ENCODE assay signal across 10 cellular contexts in genomic region chr15:31332020-31332680, GRCh38. TPM values are rescaled to one million over a fixed set of nuclear protein-coding genes. Genes with fewer than 3 reads are reported as not detected.
A peak's percentile ranks its signal among the peaks of the same experiment; 100 is the strongest.
DNase-seq lines count a peak whose midpoint lies in the region; ATAC-seq and TF ChIP-seq lines count a peak whose summit lies in the region.
"Had no signal": no experiment of that assay in that cellular context is flagged by ENCODE, and none has a peak within 500 bp of the region (broad histone marks: within the 10 kb centered on the region; RNA-seq: fewer than 3 reads in every experiment).

No MANE protein-coding gene starts in this region.

- no peaks in the 10 kb centered on the region for H3K27me3 ChIP-seq in CD4-positive, alpha-beta T cell (ENCODE audit: control insufficient read depth, insufficient read depth, low read length)
- no peaks in the 10 kb centered on the region for H3K27me3 ChIP-seq in KMS-11 (ENCODE audit: insufficient read depth, low read depth)
- peaks cover 11% of the 10 kb centered on the region for H3K27me3 ChIP-seq in neural progenitor cell

- peaks cover 4% of the 10 kb centered on the region for H3F3A ChIP-seq in neural progenitor cell (ENCODE audit: low read depth)

- CTCF ChIA-PET in CD4-positive, alpha-beta T cell (lab: Charles Lee), result interaction anchor here (0.6 to 1.4 kb wide), 3 partner anchors 34 to 156 kb away, joined by 3 to 4 read pairs (median 3); no protein-coding TSS in a partner anchor

- H3K27ac ChIP-seq in CD4-positive, alpha-beta T cell (ENCODE audit: low read depth, low read length), result peak overlapping the region; percentile 37
- H3K27ac ChIP-seq in KMS-11 (no peak overlapping the region), neural progenitor cell (no peak overlapping the region)

- H3K9ac ChIP-seq in KMS-11 (no peak overlapping the region), neural progenitor cell (no peak overlapping the region)

- H3K79me2 ChIP-seq in KMS-11 (ENCODE audit: insufficient read depth, low read depth) (peaks cover 91% of the 10 kb centered on the region), neural progenitor cell (ENCODE audit: low read depth) (peaks cover 60% of the 10 kb centered on the region)

- no peak for TF ChIP-seq CTCF in CD4-positive, alpha-beta T cell (IDR thresholded peaks at IDR 0.05)
- TF ChIP-seq CTCF in KMS-11 (conservative IDR thresholded peaks at IDR 0.05; ENCODE audit: low read depth, low read length) (no peak), neural progenitor cell (IDR thresholded peaks at IDR 0.05) (no peak)

- H3K27me3 Mint-ChIP-seq in CD4-positive, alpha-beta T cell, result no peaks in the 10 kb centered on the region
- no peaks in the 10 kb centered on the region for H3K27me3 Mint-ChIP-seq in activated naive CD8-positive, alpha-beta T cell treated with anti-CD3 and anti-CD28 coated beads for 36 hours
- H3K27me3 Mint-ChIP-seq in neural progenitor cell (ENCODE audit: insufficient read depth, low read depth), result peaks cover 9% of the 10 kb centered on the region

- intact Hi-C loops in CD4-positive, alpha-beta T cell (cut with DNase I, micrococcal nuclease), result no loop called here

- H3K27ac Mint-ChIP-seq in CD4-positive, alpha-beta T cell, result peak overlapping the region; percentile 97
- peak overlapping the region; percentile 42 for H3K27ac Mint-ChIP-seq in activated naive CD8-positive, alpha-beta T cell treated with anti-CD3 and anti-CD28 coated beads for 36 hours
- no peak overlapping the region for H3K27ac Mint-ChIP-seq in neural progenitor cell

- H3K9me3 ChIP-seq in CD4-positive, alpha-beta T cell (ENCODE audit: control insufficient read depth, low read length), result no peaks in the 10 kb centered on the region
- no peaks in the 10 kb centered on the region for H3K9me3 ChIP-seq in neural progenitor cell (ENCODE audit: low read depth)

- H3K36me3 Mint-ChIP-seq in CD4-positive, alpha-beta T cell (ENCODE audit: low read depth), result peaks cover 74% of the 10 kb centered on the region
- peaks cover 22% of the 10 kb centered on the region for H3K36me3 Mint-ChIP-seq in activated naive CD8-positive, alpha-beta T cell treated with anti-CD3 and anti-CD28 coated beads for 36 hours
- H3K36me3 Mint-ChIP-seq in neural progenitor cell, result peaks cover 2% of the 10 kb centered on the region

- DNase-seq in CD4-positive, alpha-beta T cell, result no peak
- DNase-seq in activated naive CD8-positive, alpha-beta T cell treated with anti-CD3 and anti-CD28 coated beads for 36 hours, result no peak
- DNase-seq in neural progenitor cell (ENCODE audit: low spot score) (no peak), HK-2 (ENCODE audit: unreplicated experiment) (no peak), NCI-H748 (lab: John Stamatoyannopoulos, UW; ENCODE audit: unreplicated experiment) (no peak)
- DNase-seq: amniotic stem cell; stimulated activated naive CD4-positive, alpha-beta T cell treated with Interleukin-2 at 50 U/mL for 16 hours had no signal

- H4K20me1 ChIP-seq in KMS-11 (ENCODE audit: insufficient read depth) (peaks cover 66% of the 10 kb centered on the region), neural progenitor cell (ENCODE audit: low read depth) (peaks cover 84% of the 10 kb centered on the region)

- H3K4me1 ChIP-seq in KMS-11 (ENCODE audit: low read depth, poor library complexity, severe bottlenecking), result peaks cover 78% of the 10 kb centered on the region
- H3K4me1 ChIP-seq in neural progenitor cell, result peaks cover 6% of the 10 kb centered on the region

- H3K4me1 Mint-ChIP-seq in CD4-positive, alpha-beta T cell (ENCODE audit: low read depth), result peaks cover 86% of the 10 kb centered on the region
- H3K4me1 Mint-ChIP-seq in activated naive CD8-positive, alpha-beta T cell treated with anti-CD3 and anti-CD28 coated beads for 36 hours, result peaks cover 81% of the 10 kb centered on the region
- H3K4me1 Mint-ChIP-seq in neural progenitor cell, result peaks cover 43% of the 10 kb centered on the region

- H3K4me2 ChIP-seq in KMS-11 (peak overlapping the region; percentile 20; the same call in 1 of the 2 replicates), neural progenitor cell (no peak overlapping the region)

- no peaks in the 10 kb centered on the region for H3K9me3 Mint-ChIP-seq in CD4-positive, alpha-beta T cell
- H3K9me3 Mint-ChIP-seq in activated naive CD8-positive, alpha-beta T cell treated with anti-CD3 and anti-CD28 coated beads for 36 hours, result no peaks in the 10 kb centered on the region
- H3K9me3 Mint-ChIP-seq in neural progenitor cell, result no peaks in the 10 kb centered on the region

- ATAC-seq in CD4-positive, alpha-beta T cell (ENCODE audit: poor library complexity), result no peak
- ATAC-seq in HG03135 (IDR thresholded peaks at IDR 0.05; ENCODE audit: unreplicated experiment), result no peak
- ATAC-seq in HG03139 (IDR thresholded peaks at IDR 0.05; ENCODE audit: unreplicated experiment), result no peak

- H3K36me3 ChIP-seq in KMS-11 (ENCODE audit: insufficient read depth), result no peaks in the 10 kb centered on the region
- H3K36me3 ChIP-seq in neural progenitor cell, result no peaks in the 10 kb centered on the region

- H3K4me3 ChIP-seq in KMS-11 (IDR thresholded peaks at IDR 0.05; ENCODE audit: insufficient read depth, low read depth, low read length) (no peak overlapping the region), neural progenitor cell (no peak overlapping the region)

- H2AFZ ChIP-seq in KMS-11 (ENCODE audit: low read depth), result no peak overlapping the region
- H2AFZ ChIP-seq in neural progenitor cell (replicated peaks), result no peak overlapping the region

- POLR2A ChIA-PET in CD4-positive, alpha-beta T cell (lab: Charles Lee), result interaction anchor here (0.8 to 5.1 kb wide), 7 partner anchors 24 to 151 kb away, joined by 3 to 37 read pairs (median 3); no protein-coding TSS in a partner anchor

- peak overlapping the region; percentile 93 for H3K4me3 Mint-ChIP-seq in CD4-positive, alpha-beta T cell
- peak overlapping the region; percentile 2 for H3K4me3 Mint-ChIP-seq in activated naive CD8-positive, alpha-beta T cell treated with anti-CD3 and anti-CD28 coated beads for 36 hours
- H3K4me3 Mint-ChIP-seq in neural progenitor cell, result peak overlapping the region; percentile 49

RNA-seq across cellular contexts. Expression of gene KLF13, which starts 5.5 kb away (rescaled TPM):
- 100 to 1,000 TPM; 284 to 308 TPM for total RNA-seq in CD4-positive, alpha-beta T cell
- total RNA-seq in activated naive CD8-positive, alpha-beta T cell treated with anti-CD3 and anti-CD28 coated beads for 36 hours, result 100 to 1,000 TPM; 110 to 111 TPM
- total RNA-seq in neural progenitor cell (ENCODE audit: low replicate concordance), result 11.9 and 25.1 TPM in 2 replicates

Comparison
In these comparisons a context has a peak if more than half of its experiments do, and no peak if none do; other contexts are left out.
1. H3K4me3 Mint-ChIP-seq: peak in every context shown above with its lines; median percentile 93 in CD4-positive, alpha-beta T cell; 49 in neural progenitor cell; 2 in activated naive CD8-positive, alpha-beta T cell treated with anti-CD3 and anti-CD28 coated beads for 36 hours.